Comparison of ENCODE assay signal across 8 cellular contexts in genomic region chr10:14032406-14032998, GRCh38.
A peak's percentile ranks its signal among the peaks of the same experiment; 100 is the strongest.
DNase-seq lines count a peak whose midpoint lies in the region; ATAC-seq, FAIRE-seq and TF ChIP-seq lines count a peak whose summit lies in the region.

No MANE protein-coding gene starts in this region.

- H3K4me1 Mint-ChIP-seq in activated T-helper 1 cell treated with anti-CD3 and anti-CD28 coated beads, Interleukin-12 subunit alpha, Interleukin-12 subunit beta, Interleukin-2, Interleukin-4 antibody, amounts not matched to agents 30 ng/mL and 10 ng/mL and 1 ng/mL, durations not matched to agents 14 hours and 24 hours and 36 hours (ENCODE audit: low read depth) = no peaks in the 10 kb centered on the region

- intact Hi-C loops in activated T-helper 1 cell treated with anti-CD3 and anti-CD28 coated beads, Interleukin-12 subunit alpha, Interleukin-12 subunit beta, Interleukin-2, Interleukin-4 antibody, amounts not matched to agents 30 ng/mL and 10 ng/mL and 1 ng/mL, durations not matched to agents 14 hours and 24 hours and 36 hours (cut with micrococcal nuclease) = no loop called here

- peak; percentile 28 for DNase-seq in activated T-helper 1 cell treated with Interleukin-2 at 50 U/mL for 16 hours (ENCODE audit: low read depth)
- no peak for DNase-seq in activated T-helper 1 cell treated with anti-CD3 and anti-CD28 coated beads, Interleukin-12 subunit alpha, Interleukin-12 subunit beta, Interleukin-2, Interleukin-4 antibody, amounts not matched to agents 30 ng/mL and 10 ng/mL and 1 ng/mL, durations not matched to agents 14 hours and 24 hours and 36 hours (ENCODE audit: low spot score)
- peak; percentile 6 to 11 for DNase-seq in activated CD8-positive, alpha-beta memory T cell treated with anti-CD3 and anti-CD28 coated beads for 1 hour (ENCODE audit: extremely low read depth in 1 of 2, low read depth in 1 of 2)
- DNase-seq in foreskin keratinocyte = no peak
- DNase-seq in stimulated activated CD4-positive, alpha-beta T cell treated with anti-CD3 and anti-CD28 coated beads, Interleukin-2, amount 100 ng/mL, for 4 hours (ENCODE audit: low read depth) = peak; percentile 21
- no peak for DNase-seq in HTR-8/SVneo (ENCODE audit: insufficient read length, low spot score)
- DNase-seq in NCI-H2081 (lab: John Stamatoyannopoulos, UW) = no peak

- H3K4me1 ChIP-seq in foreskin keratinocyte = no peaks in the 10 kb centered on the region

- TF ChIP-seq CTCF in foreskin keratinocyte (conservative IDR thresholded peaks at IDR 0.05) = peak; percentile 61

- no peak overlapping the region for H3K27ac Mint-ChIP-seq in activated T-helper 1 cell treated with anti-CD3 and anti-CD28 coated beads, Interleukin-12 subunit alpha, Interleukin-12 subunit beta, Interleukin-2, Interleukin-4 antibody, amounts not matched to agents 30 ng/mL and 10 ng/mL and 1 ng/mL, durations not matched to agents 14 hours and 24 hours and 36 hours

- peaks cover 8% of the 10 kb centered on the region for H3K27me3 Mint-ChIP-seq in activated T-helper 1 cell treated with anti-CD3 and anti-CD28 coated beads, Interleukin-12 subunit alpha, Interleukin-12 subunit beta, Interleukin-2, Interleukin-4 antibody, amounts not matched to agents 30 ng/mL and 10 ng/mL and 1 ng/mL, durations not matched to agents 14 hours and 24 hours and 36 hours (ENCODE audit: insufficient read depth)

- no peak for FAIRE-seq in HTR-8/SVneo (lab: Jason Lieb, UNC)

- no peaks in the 10 kb centered on the region for H3K27me3 ChIP-seq in foreskin keratinocyte

- no peak overlapping the region for H3K4me3 Mint-ChIP-seq in activated T-helper 1 cell treated with anti-CD3 and anti-CD28 coated beads, Interleukin-12 subunit alpha, Interleukin-12 subunit beta, Interleukin-2, Interleukin-4 antibody, amounts not matched to agents 30 ng/mL and 10 ng/mL and 1 ng/mL, durations not matched to agents 14 hours and 24 hours and 36 hours

- ATAC-seq in foreskin keratinocyte (no peak), GM21737 (IDR thresholded peaks at IDR 0.05; ENCODE audit: unreplicated experiment) (no peak)

- no peaks in the 10 kb centered on the region for H3K36me3 Mint-ChIP-seq in activated T-helper 1 cell treated with anti-CD3 and anti-CD28 coated beads, Interleukin-12 subunit alpha, Interleukin-12 subunit beta, Interleukin-2, Interleukin-4 antibody, amounts not matched to agents 30 ng/mL and 10 ng/mL and 1 ng/mL, durations not matched to agents 14 hours and 24 hours and 36 hours (ENCODE audit: low read depth)

- H3K27ac ChIP-seq in foreskin keratinocyte = no peak overlapping the region

- H3K9me3 Mint-ChIP-seq in activated T-helper 1 cell treated with anti-CD3 and anti-CD28 coated beads, Interleukin-12 subunit alpha, Interleukin-12 subunit beta, Interleukin-2, Interleukin-4 antibody, amounts not matched to agents 30 ng/mL and 10 ng/mL and 1 ng/mL, durations not matched to agents 14 hours and 24 hours and 36 hours = no peaks in the 10 kb centered on the region

Comparison
In these comparisons a context has a peak if more than half of its experiments do, and no peak if none do; other contexts are left out.
1. DNase-seq: peak in activated T-helper 1 cell treated with Interleukin-2 at 50 U/mL for 16 hours (single experiment), activated CD8-positive, alpha-beta memory T cell treated with anti-CD3 and anti-CD28 coated beads for 1 hour (2 of 2) and stimulated activated CD4-positive, alpha-beta T cell treated with anti-CD3 and anti-CD28 coated beads, Interleukin-2, amount 100 ng/mL, for 4 hours (single experiment); none in activated T-helper 1 cell treated with anti-CD3 and anti-CD28 coated beads, Interleukin-12 subunit alpha, Interleukin-12 subunit beta, Interleukin-2, Interleukin-4 antibody, amounts not matched to agents 30 ng/mL and 10 ng/mL and 1 ng/mL, durations not matched to agents 14 hours and 24 hours and 36 hours (single experiment), foreskin keratinocyte (0 of 2), HTR-8/SVneo (single experiment) and NCI-H2081 (0 of 2).